In genomic region chrX:16931371-16931770, GRCh38 we compare ENCODE assay signal across 1 cellular context.
TF ChIP-seq lines count a peak whose summit lies in the region.

No MANE protein-coding gene starts in this region.

TF ChIP-seq in H1, 55 proteins besides CTCF, POLR2A, EP300 and RAD21:
- TF ChIP-seq SP4 (IDR thresholded peaks at IDR 0.05; ENCODE audit: low read length) (no peak), BCL11A (IDR thresholded peaks at IDR 0.05; ENCODE audit: low read depth in 2 of 2, low read length in 2 of 2) (no peak), POU5F1 (IDR thresholded peaks at IDR 0.05; ENCODE audit: low read depth, low read length) (no peak), TEAD4 (IDR thresholded peaks at IDR 0.05; ENCODE audit: low read depth, low read length) (no peak), KDM5A (IDR thresholded peaks at IDR 0.05; ENCODE audit: low read length) (no peak), CTBP2 (IDR thresholded peaks at IDR 0.05; ENCODE audit: borderline replicate concordance, insufficient read depth, insufficient read length, low read length) (no peak)
